In the genomic region with DNA sequence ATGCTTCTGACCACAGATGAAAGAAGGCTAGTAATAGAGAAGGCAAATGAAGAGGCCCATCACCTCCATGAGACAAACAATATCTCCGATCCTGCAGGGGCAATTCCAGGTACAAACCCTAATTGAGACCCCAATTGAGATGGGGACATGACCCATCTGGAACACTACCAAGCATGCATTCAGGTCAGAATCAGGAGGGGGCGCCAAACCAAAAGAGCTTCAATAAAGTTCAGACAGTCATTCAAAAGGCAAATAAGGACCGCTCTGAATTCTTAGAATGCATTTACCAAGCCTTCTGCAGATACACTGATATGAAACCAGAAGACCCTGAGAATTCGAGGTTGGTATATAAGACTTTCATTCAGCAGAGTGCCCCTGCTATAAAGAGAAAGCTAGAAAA, we compare ENCODE assay signal across 8 cellular contexts. TPM values are rescaled to one million over a fixed set of nuclear protein-coding genes. Genes with fewer than 3 reads are reported as not detected.
DNase-seq lines count a peak whose midpoint lies in the region; ATAC-seq, FAIRE-seq and TF ChIP-seq lines count a peak whose summit lies in the region.

No MANE protein-coding gene starts in this region.

- peak; percentile 44 for DNase-seq in activated CD8-positive, alpha-beta memory T cell treated with anti-CD3 and anti-CD28 coated beads, Interleukin-2, amount 10 ng/mL, durations not matched to agents 7 days and 5 days
- DNase-seq in activated CD8-positive, alpha-beta memory T cell treated with anti-CD3 and anti-CD28 coated beads, Interleukin-2, amount 50 U/mL, for 48 hours = no peak
- DNase-seq in RPMI8226 (peak; percentile 27), endothelial cell of umbilical vein (ENCODE audit: low read depth, low spot score) (peak; percentile 51), NCI-H1092 (lab: John Stamatoyannopoulos, UW) (no peak), osteoblast (ENCODE audit: insufficient read length, low spot score, missing footprints) (no peak), NCI-H226 (no peak)
- DNase-seq in stimulated activated CD8-positive, alpha-beta memory T cell treated with anti-CD3 and anti-CD28 coated beads, Interleukin-15, amount 100 ng/mL, for 1 hour (ENCODE audit: low read depth) = peak; percentile 12

- H3K9me3 Mint-ChIP-seq in activated CD8-positive, alpha-beta memory T cell treated with anti-CD3 and anti-CD28 coated beads, Interleukin-2, amount 10 ng/mL, durations not matched to agents 7 days and 5 days (ENCODE audit: low read depth) = no peaks in the 10 kb centered on the region

- TF ChIP-seq POLR2A in endothelial cell of umbilical vein (IDR thresholded peaks at IDR 0.05; ENCODE audit: low read depth, low read length) = no peak

- H2AFZ ChIP-seq in endothelial cell of umbilical vein (ENCODE audit: low read depth, low read length) (no peak overlapping the region), osteoblast (ENCODE audit: low read length) (no peak overlapping the region)

- H3K36me3 ChIP-seq in endothelial cell of umbilical vein (ENCODE audit: control insufficient read depth in 2 of 2, extremely low read depth in 1 of 2, insufficient read depth in 2 of 2, low read length in 2 of 2) = no peaks in the 10 kb centered on the region
- no peaks in the 10 kb centered on the region for H3K36me3 ChIP-seq in osteoblast (ENCODE audit: insufficient read depth, low read length)

- peaks cover 1% of the 10 kb centered on the region for H3K36me3 Mint-ChIP-seq in activated CD8-positive, alpha-beta memory T cell treated with anti-CD3 and anti-CD28 coated beads, Interleukin-2, amount 10 ng/mL, durations not matched to agents 7 days and 5 days

- no peak for ATAC-seq in activated CD8-positive, alpha-beta memory T cell treated with anti-CD3 and anti-CD28 coated beads, Interleukin-2, amount 10 ng/mL, durations not matched to agents 7 days and 5 days

- H3K4me1 Mint-ChIP-seq in activated CD8-positive, alpha-beta memory T cell treated with anti-CD3 and anti-CD28 coated beads, Interleukin-2, amount 10 ng/mL, durations not matched to agents 7 days and 5 days = no peaks in the 10 kb centered on the region

- H3K79me2 ChIP-seq in endothelial cell of umbilical vein (ENCODE audit: control insufficient read depth, insufficient read depth, low read length) (no peaks in the 10 kb centered on the region), osteoblast (ENCODE audit: insufficient read depth, low read length) (no peaks in the 10 kb centered on the region)

- no peak overlapping the region for H3K4me3 Mint-ChIP-seq in activated CD8-positive, alpha-beta memory T cell treated with anti-CD3 and anti-CD28 coated beads, Interleukin-2, amount 10 ng/mL, durations not matched to agents 7 days and 5 days

- H4K20me1 ChIP-seq in endothelial cell of umbilical vein (replicated peaks; ENCODE audit: control insufficient read depth, extremely low read depth, insufficient read depth, low read length) = no peaks in the 10 kb centered on the region
- H4K20me1 ChIP-seq in osteoblast (ENCODE audit: insufficient read depth, low read length) = no peaks in the 10 kb centered on the region

- no peak overlapping the region for H3K4me2 ChIP-seq in endothelial cell of umbilical vein (ENCODE audit: insufficient read depth, low read length)
- H3K4me2 ChIP-seq in osteoblast (ENCODE audit: insufficient read depth, low read length) = no peak overlapping the region

- FAIRE-seq in endothelial cell of umbilical vein (lab: Jason Lieb, UNC) = peak; percentile 64

- no peak overlapping the region for H3K4me3 ChIP-seq in endothelial cell of umbilical vein (replicated peaks in 1 of 3; ENCODE audit: insufficient read depth in 1 of 3, low read depth in 1 of 3, low read length in 3 of 3)
- no peak overlapping the region for H3K4me3 ChIP-seq in osteoblast (ENCODE audit: insufficient read depth, low read length)

- dilution Hi-C loops in endothelial cell of umbilical vein (cut with MboI; ENCODE audit: extremely low pct_ligation_motif_present, low sequenced_read_pairs) = no loop called here

- no peak overlapping the region for H3K27ac Mint-ChIP-seq in activated CD8-positive, alpha-beta memory T cell treated with anti-CD3 and anti-CD28 coated beads, Interleukin-2, amount 10 ng/mL, durations not matched to agents 7 days and 5 days

- no peaks in the 10 kb centered on the region for H3K9me1 ChIP-seq in endothelial cell of umbilical vein (replicated peaks; ENCODE audit: control insufficient read depth, extremely low read depth, insufficient read depth, low read length)

- intact Hi-C loops in endothelial cell of umbilical vein (cut with micrococcal nuclease) = loop anchor here (1.0 to 5.0 kb wide), 4 partner anchors 61 to 114 kb away; no protein-coding TSS in a partner anchor

- H3K9ac ChIP-seq in endothelial cell of umbilical vein (replicated peaks; ENCODE audit: extremely low read depth, insufficient read depth, low read length) = no peak overlapping the region

- CTCF ChIA-PET in activated CD8-positive, alpha-beta memory T cell treated with anti-CD3 and anti-CD28 coated beads, Interleukin-2, amount 10 ng/mL, durations not matched to agents 7 days and 5 days (lab: Charles Lee) = interaction anchor here (1.0 to 1.4 kb wide), 3 partner anchors 19 to 213 kb away, joined by 3 to 5 read pairs (median 4); no protein-coding TSS in a partner anchor
- CTCF ChIA-PET in endothelial cell of umbilical vein (lab: Charles Lee) = interaction anchor here (0.6 to 4.2 kb wide), 39 partner anchors 9 to 213 kb away, joined by 3 to 88 read pairs (median 5); a partner anchor contains a TSS

- no TSS peak for BruUV-seq in endothelial cell of umbilical vein (replicated peaks; lab: Mats Ljungman, UMichigan)

- H3K27ac ChIP-seq in endothelial cell of umbilical vein (ENCODE audit: insufficient read depth, low read depth, low read length) (no peak overlapping the region), osteoblast (ENCODE audit: low read depth, low read length) (no peak overlapping the region)

- no peaks in the 10 kb centered on the region for H3K27me3 Mint-ChIP-seq in activated CD8-positive, alpha-beta memory T cell treated with anti-CD3 and anti-CD28 coated beads, Interleukin-2, amount 10 ng/mL, durations not matched to agents 7 days and 5 days

- peaks cover 7% of the 10 kb centered on the region in 2 experiments for H3K27me3 ChIP-seq in endothelial cell of umbilical vein (ENCODE audit: control insufficient read depth in 2 of 2, insufficient read depth in 2 of 2, low read length in 2 of 2)
- H3K27me3 ChIP-seq in osteoblast (ENCODE audit: insufficient read depth, low read length) = no peaks in the 10 kb centered on the region

- POLR2A ChIA-PET in endothelial cell of umbilical vein (lab: Charles Lee) = interaction anchor here (0.6 kb wide), 1 partner anchor 42 kb away, joined by 3 read pairs; no protein-coding TSS in a partner anchor

- H3K4me1 ChIP-seq in endothelial cell of umbilical vein (ENCODE audit: control insufficient read depth, extremely low read depth, insufficient read depth, low read length) (no peaks in the 10 kb centered on the region), osteoblast (ENCODE audit: insufficient read depth, low read length) (no peaks in the 10 kb centered on the region)

- no peaks in the 10 kb centered on the region for H3K9me3 ChIP-seq in endothelial cell of umbilical vein (replicated peaks; ENCODE audit: control insufficient read depth, insufficient read depth, low read length)
- H3K9me3 ChIP-seq in osteoblast (ENCODE audit: low read depth, low read length) = no peaks in the 10 kb centered on the region

- TF ChIP-seq CTCF in endothelial cell of umbilical vein (IDR thresholded peaks at IDR 0.05; ENCODE audit: extremely low read depth in 1 of 2, insufficient read depth in 1 of 2, low read depth in 1 of 2, low read length in 2 of 2) (peak; percentile 43 to 59), osteoblast (IDR thresholded peaks at IDR 0.05; ENCODE audit: extremely low read depth, low read depth, low read length) (no peak)

RNA-seq across cellular contexts. Expression of a gene that starts 10.2 kb away (rescaled TPM):
- not detected for total RNA-seq in activated CD8-positive, alpha-beta memory T cell treated with anti-CD3 and anti-CD28 coated beads, Interleukin-2, amount 10 ng/mL, durations not matched to agents 7 days and 5 days
- total RNA-seq in endothelial cell of umbilical vein (not detected in 2 replicates), osteoblast (not detected in 2 replicates)
- polyA plus RNA-seq in endothelial cell of umbilical vein = not detected in 2 replicates
- not detected in 2 replicates for polyA plus RNA-seq in endothelial cell of umbilical vein (2011; cell fraction: cytosol; rRNA removed)
- polyA plus RNA-seq in endothelial cell of umbilical vein (2011; cell fraction: nucleus; rRNA removed) = not detected in 2 replicates
- polyA plus RNA-seq in endothelial cell of umbilical vein (2012) = not detected in 2 replicates
- not detected in 2 replicates for polyA minus RNA-seq in endothelial cell of umbilical vein
- not detected for polyA minus RNA-seq in endothelial cell of umbilical vein (2011; cell fraction: cytosol; rRNA and poly(A)+ RNA removed)
- not detected in 2 replicates for polyA minus RNA-seq in endothelial cell of umbilical vein (2011; cell fraction: nucleus; rRNA and poly(A)+ RNA removed)

RNA-seq across cellular contexts. Expression of a gene that starts 12.3 kb away (rescaled TPM):
- total RNA-seq in activated CD8-positive, alpha-beta memory T cell treated with anti-CD3 and anti-CD28 coated beads, Interleukin-2, amount 10 ng/mL, durations not matched to agents 7 days and 5 days = not detected
- total RNA-seq in endothelial cell of umbilical vein (not detected in 2 replicates), osteoblast (not detected in 2 replicates)
- polyA plus RNA-seq in endothelial cell of umbilical vein = not detected in 2 replicates
- polyA plus RNA-seq in endothelial cell of umbilical vein (2011; cell fraction: cytosol; rRNA removed) = not detected in 2 replicates
- not detected in 2 replicates for polyA plus RNA-seq in endothelial cell of umbilical vein (2011; cell fraction: nucleus; rRNA removed)
- not detected in 2 replicates for polyA plus RNA-seq in endothelial cell of umbilical vein (2012)
- polyA minus RNA-seq in endothelial cell of umbilical vein = not detected in 2 replicates
- not detected for polyA minus RNA-seq in endothelial cell of umbilical vein (2011; cell fraction: cytosol; rRNA and poly(A)+ RNA removed)
- not detected in 2 replicates for polyA minus RNA-seq in endothelial cell of umbilical vein (2011; cell fraction: nucleus; rRNA and poly(A)+ RNA removed)

RNA-seq across cellular contexts. Expression of a gene that starts 23.1 kb away (rescaled TPM):
- 1 to 10 TPM in 1 of 2 experiments, under 1 TPM in 1; 0.35 to 1.9 TPM for total RNA-seq in activated CD8-positive, alpha-beta memory T cell treated with anti-CD3 and anti-CD28 coated beads, Interleukin-2, amount 10 ng/mL, durations not matched to agents 7 days and 5 days
- total RNA-seq in endothelial cell of umbilical vein (0.33 TPM in 1 of 2 replicates, not detected in the other), osteoblast (not detected in 2 replicates)
- polyA plus RNA-seq in endothelial cell of umbilical vein = 0.70 and 0.79 TPM in 2 replicates
- 0.52 and 0.54 TPM in 2 replicates for polyA plus RNA-seq in endothelial cell of umbilical vein (2011; cell fraction: cytosol; rRNA removed)
- not detected in 2 replicates for polyA plus RNA-seq in endothelial cell of umbilical vein (2011; cell fraction: nucleus; rRNA removed)
- polyA plus RNA-seq in endothelial cell of umbilical vein (2012) = 0.28 TPM in 1 of 2 replicates, not detected in the other
- polyA minus RNA-seq in endothelial cell of umbilical vein = 0.80 and 1.0 TPM in 2 replicates
- polyA minus RNA-seq in endothelial cell of umbilical vein (2011; cell fraction: cytosol; rRNA and poly(A)+ RNA removed) = not detected
- not detected in 2 replicates for polyA minus RNA-seq in endothelial cell of umbilical vein (2011; cell fraction: nucleus; rRNA and poly(A)+ RNA removed)

RNA-seq across cellular contexts. Expression of a gene that starts 44.7 kb away (rescaled TPM):
- total RNA-seq in activated CD8-positive, alpha-beta memory T cell treated with anti-CD3 and anti-CD28 coated beads, Interleukin-2, amount 10 ng/mL, durations not matched to agents 7 days and 5 days = not detected
- total RNA-seq in endothelial cell of umbilical vein (182 and 216 TPM in 2 replicates), osteoblast (1.1 TPM in 1 of 2 replicates, not detected in the other)
- polyA plus RNA-seq in endothelial cell of umbilical vein = 909 and 1,090 TPM in 2 replicates
- 669 and 743 TPM in 2 replicates for polyA plus RNA-seq in endothelial cell of umbilical vein (2011; cell fraction: cytosol; rRNA removed)
- polyA plus RNA-seq in endothelial cell of umbilical vein (2011; cell fraction: nucleus; rRNA removed) = 138 and 187 TPM in 2 replicates
- polyA plus RNA-seq in endothelial cell of umbilical vein (2012) = 111 TPM in 2 replicates
- polyA minus RNA-seq in endothelial cell of umbilical vein = 628 and 752 TPM in 2 replicates
- not detected for polyA minus RNA-seq in endothelial cell of umbilical vein (2011; cell fraction: cytosol; rRNA and poly(A)+ RNA removed)
- polyA minus RNA-seq in endothelial cell of umbilical vein (2011; cell fraction: nucleus; rRNA and poly(A)+ RNA removed) = 35.0 and 51.5 TPM in 2 replicates

Comparison
In these comparisons a context has a peak if more than half of its experiments do, and no peak if none do; other contexts are left out.
1. DNase-seq: peak in activated CD8-positive, alpha-beta memory T cell treated with anti-CD3 and anti-CD28 coated beads, Interleukin-2, amount 10 ng/mL, durations not matched to agents 7 days and 5 days (single experiment), RPMI8226 (single experiment), endothelial cell of umbilical vein (single experiment) and stimulated activated CD8-positive, alpha-beta memory T cell treated with anti-CD3 and anti-CD28 coated beads, Interleukin-15, amount 100 ng/mL, for 1 hour (single experiment); none in activated CD8-positive, alpha-beta memory T cell treated with anti-CD3 and anti-CD28 coated beads, Interleukin-2, amount 50 U/mL, for 48 hours (single experiment), NCI-H1092 (single experiment), osteoblast (single experiment) and NCI-H226 (single experiment).